ENCODE assay signal across 8 cellular contexts in genomic region chr6:52517502-52518278, GRCh38. TPM values are rescaled to one million over a fixed set of nuclear protein-coding genes. Genes with fewer than 3 reads are reported as not detected.
DNase-seq lines count a peak whose midpoint lies in the region; ATAC-seq and FAIRE-seq lines count a peak whose summit lies in the region.

No MANE protein-coding gene starts in this region.

- peak overlapping the region; percentile 86 for H3K27ac ChIP-seq in HUES64 (ENCODE audit: low read depth, low read length)

- no peaks in the 10 kb centered on the region for H3K27me3 ChIP-seq in HUES64 (ENCODE audit: insufficient read depth, low read length)

- peak; percentile 91 for FAIRE-seq in urothelium cell line (lab: Jason Lieb, UNC)

- peak; percentile 77 for ATAC-seq in GM21515 (IDR thresholded peaks at IDR 0.05; ENCODE audit: unreplicated experiment)

- DNase-seq in EH (ENCODE audit: low read depth), result peak; percentile 98
- DNase-seq in activated T-cell treated with anti-CD3 and anti-CD28 coated beads for 4 hours, result peak; percentile 7
- peak; percentile 85 for DNase-seq in foreskin melanocyte
- peak; percentile 81 for DNase-seq in occipital lobe (lab: John Stamatoyannopoulos, UW)
- DNase-seq in urothelium cell line (ENCODE audit: low spot score), result peak; percentile 97
- DNase-seq in germinal center (ENCODE audit: low spot score), result no peak

- H3K4me1 ChIP-seq in HUES64 (ENCODE audit: insufficient read depth, low read length), result peaks cover 35% of the 10 kb centered on the region

- peak overlapping the region; percentile 46; the same call in 1 of the 2 replicates for H3K9ac ChIP-seq in HUES64 (ENCODE audit: low read depth, low read length)

- H3K36me3 ChIP-seq in HUES64 (ENCODE audit: insufficient read depth, low read length), result peaks cover 24% of the 10 kb centered on the region; the same call in 1 of the 2 replicates

- H3K4me3 ChIP-seq in HUES64 (ENCODE audit: low read length), result 0 out of 2 replicates have a peak overlapping the region, but pooled peaks have one; percentile 6

- 51% methylated on average over 12 of the region's 14 CpGs for WGBS in HUES64

- no peaks in the 10 kb centered on the region for H3K9me3 ChIP-seq in HUES64 (ENCODE audit: insufficient read depth, low read depth, low read length)

RNA-seq across cellular contexts. Expression of gene TRAM2, which starts 59.2 kb away (rescaled TPM):
- 11.9 TPM for polyA plus RNA-seq in HUES64 (2013, experiment 1 of 2)
- polyA plus RNA-seq in HUES64 (2013, experiment 2 of 2), result 11.2 TPM
- total RNA-seq in occipital lobe, result 1.6 TPM
